In genomic region chr4:55345980-55346850, GRCh38 we compare ENCODE assay signal across 1 cellular context.
TF ChIP-seq lines count a peak whose summit lies in the region.

SRD5A3 (plus strand) TSS chr4:55346242; CDS start chr4:55346337, 95 bp downstream.

TF ChIP-seq in WTC11, 78 proteins besides CTCF, POLR2A, EP300 and RAD21 (continued from another document):
- TF ChIP-seq FOXP4 (CRISPR knock-in tag; IDR thresholded peaks at IDR 0.05) = peak; percentile 89
- no peak for TF ChIP-seq SMAD4 (CRISPR knock-in tag; IDR thresholded peaks at IDR 0.05)
- peak; percentile 33 for TF ChIP-seq ETV6 (CRISPR knock-in tag; IDR thresholded peaks at IDR 0.05)
- 0 out of 2 replicates have a peak, but pooled peaks have one; percentile 43 for TF ChIP-seq GABPB1 (CRISPR knock-in tag; IDR thresholded peaks at IDR 0.05)
- no peak for TF ChIP-seq ZNF671 (CRISPR knock-in tag; IDR thresholded peaks at IDR 0.05)
- no peak for TF ChIP-seq USF1 (CRISPR knock-in tag; IDR thresholded peaks at IDR 0.05)
- 0 out of 2 replicates have a peak, but pooled peaks have one; percentile 59 for TF ChIP-seq ATF1 (CRISPR knock-in tag; IDR thresholded peaks at IDR 0.05)
- no peak for TF ChIP-seq ZMAT4 (CRISPR knock-in tag; IDR thresholded peaks at IDR 0.05)
- no peak for TF ChIP-seq JAZF1 (CRISPR knock-in tag; IDR thresholded peaks at IDR 0.05)
- no peak for TF ChIP-seq ZNF396 (CRISPR knock-in tag; IDR thresholded peaks at IDR 0.05; ENCODE audit: borderline replicate concordance)
- TF ChIP-seq FOXJ3 (CRISPR knock-in tag; IDR thresholded peaks at IDR 0.05; ENCODE audit: borderline replicate concordance) = no peak
- TF ChIP-seq PREB (CRISPR knock-in tag; IDR thresholded peaks at IDR 0.05; ENCODE audit: borderline replicate concordance) = 0 out of 2 replicates have a peak, but pooled peaks have one; percentile 70
- TF ChIP-seq RORB (CRISPR knock-in tag; IDR thresholded peaks at IDR 0.05) = no peak
- TF ChIP-seq ZNF317 (CRISPR knock-in tag; IDR thresholded peaks at IDR 0.05; ENCODE audit: borderline replicate concordance, low read depth) = peak; percentile 34; the same call in 1 of the 2 replicates
- TF ChIP-seq ESRRA (CRISPR knock-in tag; IDR thresholded peaks at IDR 0.05; ENCODE audit: borderline replicate concordance) = peak; percentile 67; the same call in 1 of the 2 replicates
- TF ChIP-seq HMGXB4 (CRISPR knock-in tag; IDR thresholded peaks at IDR 0.05) = peak; percentile 99
